19 cellular contexts compared by ENCODE assay signal in the genomic region with DNA sequence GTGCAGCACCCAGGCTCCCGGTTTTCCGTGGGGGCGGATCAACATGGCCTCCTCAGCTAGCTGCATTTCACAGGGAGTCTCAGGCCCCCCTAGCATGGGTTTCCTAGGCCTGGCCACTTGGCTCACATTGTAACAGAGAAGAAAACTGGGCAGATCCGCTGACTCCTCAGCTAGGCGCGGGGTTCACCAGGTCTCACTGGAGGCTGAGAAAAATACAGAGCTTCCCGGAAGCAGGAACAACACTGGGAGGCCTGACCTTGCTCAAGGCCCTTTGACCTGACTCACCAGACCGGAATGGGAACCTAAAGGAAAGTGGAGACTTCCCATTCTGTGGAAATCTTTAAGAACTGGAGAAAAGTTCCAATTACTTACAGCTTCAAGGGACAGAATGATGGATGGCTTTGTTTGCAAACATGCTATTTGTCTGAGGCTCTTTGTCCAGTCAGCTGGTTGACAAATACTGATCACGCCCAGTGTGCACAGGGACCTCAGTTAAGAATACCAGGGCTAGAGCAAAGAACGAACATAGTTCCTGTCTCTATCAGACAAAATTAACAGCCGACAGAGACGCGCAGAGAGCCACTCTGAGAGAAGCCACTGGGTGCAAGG.
DNase-seq lines count a peak whose midpoint lies in the region; ATAC-seq, FAIRE-seq and TF ChIP-seq lines count a peak whose summit lies in the region.
"Had no signal": no experiment of that assay in that cellular context is flagged by ENCODE, and none has a peak within 500 bp of the region (broad histone marks: within the 10 kb centered on the region; RNA-seq: fewer than 3 reads in every experiment).

No MANE protein-coding gene starts in this region.

- H3K9me3 ChIP-seq in adrenal gland (replicated peaks in 1 of 3) (no peaks in the 10 kb centered on the region), kidney (ENCODE audit: control insufficient read depth in 1 of 2, low read length in 2 of 2) (no peaks in the 10 kb centered on the region), Karpas-422 (ENCODE audit: low read length) (no peaks in the 10 kb centered on the region)
- H3K9me3 ChIP-seq: gastrocnemius medialis had no signal

- H3K27ac ChIP-seq in GM23338 (ENCODE audit: low read depth): no peak overlapping the region
- H3K27ac ChIP-seq in adrenal gland: peak overlapping the region in 4 of 5 donors; percentile 45 to 69 (median 60)
- H3K27ac ChIP-seq in kidney (ENCODE audit: low read depth in 2 of 2, low read length in 2 of 2): peak overlapping the region; percentile 56 to 74
- no peak overlapping the region for H3K27ac ChIP-seq in Karpas-422 (ENCODE audit: low read length)
- H3K27ac ChIP-seq: gastrocnemius medialis, HL-60, KMS-11 had no signal

- H3K27me3 ChIP-seq in GM23338 (ENCODE audit: insufficient read depth): no peaks in the 10 kb centered on the region
- no peaks in the 10 kb centered on the region for H3K27me3 ChIP-seq in adrenal gland
- H3K27me3 ChIP-seq in Karpas-422 (ENCODE audit: low read length): no peaks in the 10 kb centered on the region
- H3K27me3 ChIP-seq: gastrocnemius medialis had no signal

- no peak overlapping the region; the same call in 1 of the 2 replicates for H2AFZ ChIP-seq in GM23338
- no peak overlapping the region for H2AFZ ChIP-seq in Karpas-422 (ENCODE audit: low read length)

- 36 to 52% (median 47%) methylated on average over 10 to 13 of the region's 13 CpGs for WGBS in adrenal gland, 4 donors

- no peaks in the 10 kb centered on the region for H3K9me3 Mint-ChIP-seq in GM23338
- H3K9me3 Mint-ChIP-seq: activated naive CD8-positive, alpha-beta T cell treated with anti-CD3 and anti-CD28 coated beads for 36 hours; stimulated activated naive B cell treated with anti-CD40 and anti-IgM and Interleukin-4, amounts not matched to agents 10 μg/mL and 1 μg/mL and 100 μg/mL, for 72 hours had no signal

- TF ChIP-seq CTCF in GM23338 (conservative IDR thresholded peaks at IDR 0.05; ENCODE audit: low read depth in 2 of 2): no peak
- no peak for TF ChIP-seq CTCF in adrenal gland (IDR thresholded peaks at IDR 0.05)
- no peak for TF ChIP-seq CTCF in kidney (IDR thresholded peaks at IDR 0.05; ENCODE audit: borderline replicate concordance, extremely low read depth, insufficient read depth)

- no peak for DNase-seq in GM23338 (ENCODE audit: low spot score)
- DNase-seq in adrenal gland: peak in 5 of 7 donors; percentile 52 to 61 (median 56)
- DNase-seq in kidney: peak; percentile 27
- DNase-seq in pons (ENCODE audit: low spot score): peak; percentile 61
- no peak for DNase-seq in COR-L47 (lab: John Stamatoyannopoulos, UW)
- DNase-seq in Karpas-422: no peak
- DNase-seq in SW 1271 (lab: John Stamatoyannopoulos, UW): no peak
- DNase-seq: activated CD4-positive, alpha-beta T cell treated with anti-CD3 and anti-CD28 coated beads for 4 hours; activated naive CD8-positive, alpha-beta T cell treated with anti-CD3 and anti-CD28 coated beads for 36 hours; cerebellar nuclear complex; gastrocnemius medialis; NCI-H1436 treated with DMSO at 0.1 percent for 48 hours; NCI-H446; SHP77; stimulated activated naive B cell treated with anti-CD40 and anti-IgM and Interleukin-4, amounts not matched to agents 10 μg/mL and 1 μg/mL and 100 μg/mL, for 72 hours had no signal

- H3K36me3 Mint-ChIP-seq in GM23338 (ENCODE audit: low read depth): no peaks in the 10 kb centered on the region
- H3K36me3 Mint-ChIP-seq: activated naive CD8-positive, alpha-beta T cell treated with anti-CD3 and anti-CD28 coated beads for 36 hours had no signal

- TF ChIP-seq POLR2A in adrenal gland (IDR thresholded peaks at IDR 0.05): peak in 1 of 2 donors; percentile 27

- H3K9me2 ChIP-seq in GM23338 (ENCODE audit: insufficient read depth) (no peaks in the 10 kb centered on the region), Karpas-422 (replicated peaks; ENCODE audit: insufficient read depth, low read length) (no peaks in the 10 kb centered on the region)

- 0 out of 2 replicates have a peak overlapping the region, but pooled peaks have one; percentile 5 for H3K4me2 ChIP-seq in GM23338
- no peak overlapping the region for H3K4me2 ChIP-seq in Karpas-422 (ENCODE audit: low read depth, low read length, poor library complexity, severe bottlenecking)
- H3K4me2 ChIP-seq: KMS-11 had no signal

- H3K9ac ChIP-seq in kidney (ENCODE audit: low read length in 2 of 2): peak overlapping the region in 1 of 2 donors; percentile 15
- H3K9ac ChIP-seq in Karpas-422 (ENCODE audit: low read length): no peak overlapping the region
- H3K9ac ChIP-seq: KMS-11 had no signal

- no peaks in the 10 kb centered on the region for H4K20me1 ChIP-seq in GM23338 (replicated peaks; ENCODE audit: insufficient read depth)
- H4K20me1 ChIP-seq in Karpas-422 (ENCODE audit: insufficient read depth, low read depth, low read length): peaks cover 12% of the 10 kb centered on the region; the same call in 1 of the 2 replicates

- ATAC-seq in GM23338: peak; percentile 19
- ATAC-seq in HG03439 (IDR thresholded peaks at IDR 0.05; ENCODE audit: unreplicated experiment): no peak
- ATAC-seq: gastrocnemius medialis; stimulated activated naive B cell treated with anti-CD40 and anti-IgM and Interleukin-4, amounts not matched to agents 10 μg/mL and 1 μg/mL and 100 μg/mL, for 72 hours had no signal

- H3K27me3 Mint-ChIP-seq in GM23338 (ENCODE audit: insufficient read depth, low read depth, poor library complexity): peaks cover 4% of the 10 kb centered on the region
- H3K27me3 Mint-ChIP-seq: activated naive CD8-positive, alpha-beta T cell treated with anti-CD3 and anti-CD28 coated beads for 36 hours; stimulated activated naive B cell treated with anti-CD40 and anti-IgM and Interleukin-4, amounts not matched to agents 10 μg/mL and 1 μg/mL and 100 μg/mL, for 72 hours had no signal

- H3K79me2 ChIP-seq in GM23338 (replicated peaks; ENCODE audit: insufficient read depth) (no peaks in the 10 kb centered on the region), Karpas-422 (ENCODE audit: low read length) (no peaks in the 10 kb centered on the region)

- H3F3A ChIP-seq in GM23338 (replicated peaks; ENCODE audit: low read depth): no peaks in the 10 kb centered on the region

- H3K36me3 ChIP-seq in GM23338 (ENCODE audit: insufficient read depth): no peaks in the 10 kb centered on the region
- H3K36me3 ChIP-seq in adrenal gland (replicated peaks in 1 of 2): no peaks in the 10 kb centered on the region
- H3K36me3 ChIP-seq in kidney (ENCODE audit: control insufficient read depth in 1 of 2, insufficient read depth in 2 of 2, low read length in 2 of 2): no peaks in the 10 kb centered on the region
- H3K36me3 ChIP-seq in Karpas-422 (ENCODE audit: insufficient read depth, low read length): no peaks in the 10 kb centered on the region
- H3K36me3 ChIP-seq: gastrocnemius medialis had no signal

- no peak overlapping the region for H3K27ac Mint-ChIP-seq in GM23338
- H3K27ac Mint-ChIP-seq: activated naive CD8-positive, alpha-beta T cell treated with anti-CD3 and anti-CD28 coated beads for 36 hours had no signal

- intact Hi-C loops in adrenal gland (cut with DNase I): no loop called here
- intact Hi-C loops in kidney (cut with DNase I): no loop called here

- H3K4me3 ChIP-seq in GM23338 (no peak overlapping the region), adrenal gland (no peak overlapping the region), kidney (ENCODE audit: low read length in 2 of 2) (no peak overlapping the region), Karpas-422 (ENCODE audit: low read length) (no peak overlapping the region)
- H3K4me3 ChIP-seq: gastrocnemius medialis had no signal

- peaks cover 39% of the 10 kb centered on the region for H3K4me1 Mint-ChIP-seq in GM23338
- H3K4me1 Mint-ChIP-seq: activated naive CD8-positive, alpha-beta T cell treated with anti-CD3 and anti-CD28 coated beads for 36 hours had no signal

- no peak for FAIRE-seq in kidney (lab: Jason Lieb, UNC)
- FAIRE-seq: GM18507 had no signal

- H3K4me3 Mint-ChIP-seq in GM23338: no peak overlapping the region
- H3K4me3 Mint-ChIP-seq: activated naive CD8-positive, alpha-beta T cell treated with anti-CD3 and anti-CD28 coated beads for 36 hours; stimulated activated naive B cell treated with anti-CD40 and anti-IgM and Interleukin-4, amounts not matched to agents 10 μg/mL and 1 μg/mL and 100 μg/mL, for 72 hours had no signal

- H3K4me1 ChIP-seq in GM23338 (ENCODE audit: insufficient read depth) (peaks cover 28% of the 10 kb centered on the region), adrenal gland (replicated peaks in 1 of 2) (peaks cover 27 to 46% of the 10 kb centered on the region in 2 donors), kidney (ENCODE audit: control insufficient read depth in 1 of 2, insufficient read depth in 1 of 2, low read depth in 1 of 2, low read length in 2 of 2) (peaks cover 30 to 49% of the 10 kb centered on the region in 2 donors), Karpas-422 (ENCODE audit: low read length) (no peaks in the 10 kb centered on the region)

TF ChIP-seq in GM23338, 12 proteins besides CTCF, POLR2A, EP300 and RAD21 (continues in another document):
- no peak for TF ChIP-seq ZNF114 (CRISPR knock-in tag; IDR thresholded peaks at IDR 0.05)
- no peak for TF ChIP-seq STAT1 (IDR thresholded peaks at IDR 0.05; ENCODE audit: unreplicated experiment)
- TF ChIP-seq ZNF331 (CRISPR knock-in tag; IDR thresholded peaks at IDR 0.05; ENCODE audit: low read depth): no peak
- no peak for TF ChIP-seq EZH2phosphoT487 (IDR thresholded peaks at IDR 0.05; ENCODE audit: unreplicated experiment)
- no peak for TF ChIP-seq NANOG (IDR thresholded peaks at IDR 0.05; ENCODE audit: borderline replicate concordance)

Comparison
In these comparisons a context has a peak if more than half of its experiments do, and no peak if none do; other contexts are left out.
1. DNase-seq: peak in adrenal gland (5 of 7), kidney (single experiment) and pons (single experiment); none in GM23338 (single experiment), COR-L47 (single experiment), Karpas-422 (single experiment) and SW 1271 (0 of 2).
2. H3K27ac ChIP-seq: peak in adrenal gland (4 of 5) and kidney (2 of 2); none in GM23338 (single experiment) and Karpas-422 (single experiment).